ENCODE assay signal across 1 cellular context in genomic region chr12:32377344-32378000, GRCh38.
TF ChIP-seq lines count a peak whose summit lies in the region.

No MANE protein-coding gene starts in this region.

TF ChIP-seq in HepG2, 621 proteins besides CTCF, POLR2A, EP300 and RAD21:
- TF ChIP-seq MAFK (conservative IDR thresholded peaks at IDR 0.05 in 1 of 2, IDR thresholded peaks at IDR 0.05 in 1 of 2; ENCODE audit: low read length in 2 of 2) (peak; percentile 46 to 53; a peak in 3 of 4 replicates), RARG (CRISPR knock-in tag; IDR thresholded peaks at IDR 0.05; ENCODE audit: low read depth) (no peak)
